Comparison of ENCODE assay signal across 8 cellular contexts in genomic region chr9:21994526-21994995, GRCh38. TPM values are rescaled to one million over a fixed set of nuclear protein-coding genes. Genes with fewer than 3 reads are reported as not detected.
A peak's percentile ranks its signal among the peaks of the same experiment; 100 is the strongest.
DNase-seq lines count a peak whose midpoint lies in the region; ATAC-seq, FAIRE-seq and TF ChIP-seq lines count a peak whose summit lies in the region.

Gene CDKN2B-AS1 (plus strand): TSS chr9:21994791.

- peak; percentile 69 to 81 for DNase-seq in SHP77 (lab: John Stamatoyannopoulos, UW)
- no peak for DNase-seq in SHP77 treated with DMSO at 0.1 percent for 48 hours (lab: John Stamatoyannopoulos, UW)
- peak; percentile 68 for DNase-seq in HEK293T (ENCODE audit: extremely low spot score)
- peak; percentile 57 for DNase-seq in LoVo (ENCODE audit: low spot score)
- peak; percentile 79 for DNase-seq in SKM-1 treated with dmso at 0.1 percent for 144 hours (lab: John Stamatoyannopoulos, UW; ENCODE audit: unreplicated experiment)
- DNase-seq in coronary artery (ENCODE audit: low spot score): no peak
- no peak for DNase-seq in HepG2 (ENCODE audit: low spot score)
- DNase-seq in stimulated activated naive CD8-positive, alpha-beta T cell treated with anti-CD3 and anti-CD28 coated beads, Interleukin-15, amount 100 ng/mL, for 72 hours: peak; percentile 43 to 45

- H3K4me3 ChIP-seq in coronary artery: peak within 1 kb of the TSS; percentile 88
- peak within 1 kb of the TSS; percentile 60 to 82 (median 77) for H3K4me3 ChIP-seq in HepG2 (replicated peaks in 1 of 3; ENCODE audit: insufficient read depth in 1 of 3, low read depth in 2 of 3, low read length in 3 of 3)

- WGBS in HepG2 (ENCODE audit: low lambda C conversion rate): under 1% methylated on average over 14 of the region's 44 CpGs

- H3K4me1 Mint-ChIP-seq in stimulated activated naive CD8-positive, alpha-beta T cell treated with anti-CD3 and anti-CD28 coated beads, Interleukin-15, amount 100 ng/mL, for 72 hours: peaks cover 32% of the 10 kb centered on the region

- H3K4me3 Mint-ChIP-seq in stimulated activated naive CD8-positive, alpha-beta T cell treated with anti-CD3 and anti-CD28 coated beads, Interleukin-15, amount 100 ng/mL, for 72 hours: peak within 1 kb of the TSS; percentile 93 to 94

- H3K27me3 ChIP-seq in HepG2 (ENCODE audit: control insufficient read depth in 1 of 2, insufficient read depth in 2 of 2, low read length in 2 of 2): peaks cover 0 to 17% of the 10 kb centered on the region in 2 experiments; a peak in 1 of 5 replicates

- H3K9ac ChIP-seq in HepG2 (ENCODE audit: insufficient read depth, low read depth, low read length): no peak within 1 kb of the TSS

- peak within 1 kb of the TSS; percentile 96 for H3K4me2 ChIP-seq in HepG2 (ENCODE audit: low read depth, low read length)

- H4K20me1 ChIP-seq in HepG2 (ENCODE audit: insufficient read depth, low read length): no peaks in the 10 kb centered on the region

- no peak within 1 kb of the TSS for H2AFZ ChIP-seq in HepG2 (ENCODE audit: low read length)

- POLR2A ChIA-PET in HEK293T (lab: Yijun Ruan, JAX): interaction anchor here (1.0 to 3.7 kb wide), 5 partner anchors 14 to 244 kb away, joined by 3 to 24 read pairs (median 4); partner anchors contain the start of gene CDKN2B
- POLR2A ChIA-PET in HepG2 (lab: Yijun Ruan, JAX): interaction anchor here (1.4 kb wide), 1 partner anchor 14 kb away, joined by 4 read pairs; the partner anchor contains the start of gene CDKN2B

- in situ Hi-C loops in HepG2 (cut with HindIII; ENCODE audit: extremely low pct_ligation_motif_present, low pct_unique_long_range_greater_than_20kb): loop anchor here (10.0 kb wide), 1 partner anchor 240 kb away; no protein-coding TSS in a partner anchor

- H3K36me3 ChIP-seq in HepG2 (replicated peaks in 1 of 2; ENCODE audit: control insufficient read depth in 1 of 2, insufficient read depth in 2 of 2, low read length in 2 of 2): no peaks in the 10 kb centered on the region

- H3K27me3 Mint-ChIP-seq in stimulated activated naive CD8-positive, alpha-beta T cell treated with anti-CD3 and anti-CD28 coated beads, Interleukin-15, amount 100 ng/mL, for 72 hours: peaks cover 78% of the 10 kb centered on the region

- no peak for TF ChIP-seq RAD21 in HepG2 (CRISPR knock-in tag; IDR thresholded peaks at IDR 0.05)

- intact Hi-C loops in HepG2 (cut with micrococcal nuclease; ENCODE audit: unreplicated experiment): no loop called here

- no peak for FAIRE-seq in HepG2 (lab: Jason Lieb, UNC)

- peak; percentile 80 for ATAC-seq in HepG2
- peak; percentile 66 for ATAC-seq in stimulated activated naive CD8-positive, alpha-beta T cell treated with anti-CD3 and anti-CD28 coated beads, Interleukin-15, amount 100 ng/mL, for 72 hours

- H3K4me1 ChIP-seq in HepG2 (ENCODE audit: insufficient read depth, low read length): peaks cover 9% of the 10 kb centered on the region

- TF ChIP-seq EP300 in HepG2 (IDR thresholded peaks at IDR 0.05; ENCODE audit: low read depth in 2 of 2, low read length in 2 of 2) (no peak), HepG2 (CRISPR knock-in tag; IDR thresholded peaks at IDR 0.05; ENCODE audit: borderline replicate concordance) (no peak)

- TF ChIP-seq CTCF in coronary artery (IDR thresholded peaks at IDR 0.05) (no peak), HepG2 (CRISPR knock-in tag; IDR thresholded peaks at IDR 0.05) (peak; percentile 26)

- BruUV-seq in HepG2 (replicated peaks; lab: Mats Ljungman, UMichigan): no TSS peak

- CTCF ChIA-PET in HEK293T (lab: Yijun Ruan, JAX): interaction anchor here (2.6 kb wide), 1 partner anchor 14 kb away, joined by 9 read pairs; no protein-coding TSS in a partner anchor
- CTCF ChIA-PET in HepG2 (lab: Yijun Ruan, JAX; ENCODE audit: low intra/inter-chr PET ratio, low total read pairs): interaction anchor here (1.8 kb wide), 1 partner anchor 181 kb away, joined by 7 read pairs; no protein-coding TSS in a partner anchor

- peak within 1 kb of the TSS; percentile 94 to 97 for H3K27ac Mint-ChIP-seq in stimulated activated naive CD8-positive, alpha-beta T cell treated with anti-CD3 and anti-CD28 coated beads, Interleukin-15, amount 100 ng/mL, for 72 hours

- no peaks in the 10 kb centered on the region for H3K79me2 ChIP-seq in HepG2 (ENCODE audit: insufficient read depth, low read length)

- H3K9me3 Mint-ChIP-seq in stimulated activated naive CD8-positive, alpha-beta T cell treated with anti-CD3 and anti-CD28 coated beads, Interleukin-15, amount 100 ng/mL, for 72 hours: peaks cover 0 to 4% of the 10 kb centered on the region in 2 donors

- TF ChIP-seq POLR2A in HepG2 (IDR thresholded peaks at IDR 0.05; ENCODE audit: insufficient read depth in 1 of 2, low read depth in 2 of 2, low read length in 2 of 2): no peak

- H3K9me3 ChIP-seq in HepG2 (ENCODE audit: low read length): no peaks in the 10 kb centered on the region

- H3K27ac ChIP-seq in coronary artery (peak within 1 kb of the TSS; percentile 74 to 83), HepG2 (ENCODE audit: extremely low read length, insufficient read depth, low read length) (no peak within 1 kb of the TSS)

TF ChIP-seq in HEK293T, 16 proteins besides CTCF, POLR2A, EP300 and RAD21:
- peak; percentile 61 for TF ChIP-seq CTBP1 (IDR thresholded peaks at IDR 0.05; ENCODE audit: borderline replicate concordance)
- peak; percentile 75 for TF ChIP-seq L3MBTL2 (conservative IDR thresholded peaks at IDR 0.05)
- no peak for TF ChIP-seq ZNF384 (IDR thresholded peaks at IDR 0.05)
- no peak for TF ChIP-seq LEF1 (IDR thresholded peaks at IDR 0.05; ENCODE audit: borderline replicate concordance)
- peak; percentile 71 for TF ChIP-seq PKNOX1 (IDR thresholded peaks at IDR 0.05)
- TF ChIP-seq ARNT (IDR thresholded peaks at IDR 0.05): no peak

TF ChIP-seq in HepG2, 621 proteins besides CTCF, POLR2A, EP300 and RAD21 (continues in another document):
- no peak for TF ChIP-seq FOXP4 (CRISPR knock-in tag; IDR thresholded peaks at IDR 0.05)
- peak; percentile 14 for TF ChIP-seq HNRNPLL (IDR thresholded peaks at IDR 0.05; ENCODE audit: low read depth, low read length, poor library complexity, severe bottlenecking)
- no peak for TF ChIP-seq RXRA (CRISPR knock-in tag; IDR thresholded peaks at IDR 0.05)
- 0 out of 2 replicates have a peak, but pooled peaks have one; percentile 22 for TF ChIP-seq KDM2A (CRISPR knock-in tag; IDR thresholded peaks at IDR 0.05; ENCODE audit: borderline replicate concordance, low read depth)
- no peak for TF ChIP-seq ZNF280B (CRISPR knock-in tag; IDR thresholded peaks at IDR 0.05; ENCODE audit: borderline replicate concordance)

RNA-seq across cellular contexts. Expression of gene CDKN2B-AS1, which starts in this region (rescaled TPM):
- 0.64 and 0.77 TPM in 2 replicates for total RNA-seq in HepG2 (2016; rRNA removed; fragmentation: Illumina TruSeq; extraction: Trizol)
- total RNA-seq in HepG2 (2016; cell fraction: cytosol; rRNA removed; fragmentation: Illumina TruSeq; extraction: Trizol; ENCODE audit: low read depth): 0.35 TPM in 1 of 2 replicates, not detected in the other
- 0.31 and 0.78 TPM in 2 replicates for total RNA-seq in HepG2 (2016; cell fraction: insoluble cytoplasmic fraction; rRNA removed; fragmentation: Illumina TruSeq; extraction: Trizol)
- total RNA-seq in HepG2 (2016; cell fraction: membrane; rRNA removed; fragmentation: Illumina TruSeq; extraction: Trizol): 0.31 and 0.76 TPM in 2 replicates
- total RNA-seq in HepG2 (2016; cell fraction: nucleus; rRNA removed; fragmentation: Illumina TruSeq; extraction: Trizol): 1.1 TPM in 1 of 2 replicates, not detected in the other
- polyA plus RNA-seq in HepG2 (2011; rRNA removed): 1.8 and 2.3 TPM in 2 replicates
- 0.78 and 1.1 TPM in 2 replicates for polyA plus RNA-seq in HepG2 (2011; cell fraction: cytosol; rRNA removed)
- 1.3 and 1.6 TPM in 2 replicates for polyA plus RNA-seq in HepG2 (2011; cell fraction: nucleus; rRNA removed)
- polyA plus RNA-seq in HepG2 (2012): 0.27 TPM in 1 of 2 replicates, not detected in the other
- polyA plus RNA-seq in HepG2 (2016; cell fraction: cytosol; fragmentation: Illumina TruSeq; extraction: Trizol; ENCODE audit: low read depth): 0.35 and 0.36 TPM in 2 replicates
- 0.41 and 0.54 TPM in 2 replicates for polyA plus RNA-seq in HepG2 (2016; cell fraction: insoluble cytoplasmic fraction; fragmentation: Illumina TruSeq; extraction: Trizol; ENCODE audit: low read depth)
- polyA plus RNA-seq in HepG2 (2016; cell fraction: membrane; fragmentation: Illumina TruSeq; extraction: Trizol; ENCODE audit: low read depth): 0.39 and 0.51 TPM in 2 replicates
- polyA plus RNA-seq in HepG2 (2016; cell fraction: nucleus; fragmentation: Illumina TruSeq; extraction: Trizol; ENCODE audit: insufficient read depth, low read depth): 0.47 and 1.1 TPM in 2 replicates
- 12.7 TPM in 1 of 2 replicates, not detected in the other for polyA minus RNA-seq in HepG2 (2011; rRNA and poly(A)+ RNA removed; ENCODE audit: low replicate concordance)
- not detected in 2 replicates for polyA minus RNA-seq in HepG2 (2011; cell fraction: cytosol; rRNA and poly(A)+ RNA removed)
- 2.1 and 2.7 TPM in 2 replicates for polyA minus RNA-seq in HepG2 (2011; cell fraction: nucleus; rRNA and poly(A)+ RNA removed)

Comparison
In these comparisons a context has a peak if more than half of its experiments do, and no peak if none do; other contexts are left out.
1. DNase-seq: peak in SHP77 (2 of 2), HEK293T (single experiment), LoVo (single experiment), SKM-1 treated with dmso at 0.1 percent for 144 hours (single experiment) and stimulated activated naive CD8-positive, alpha-beta T cell treated with anti-CD3 and anti-CD28 coated beads, Interleukin-15, amount 100 ng/mL, for 72 hours (2 of 2); none in SHP77 treated with DMSO at 0.1 percent for 48 hours (single experiment), coronary artery (single experiment) and HepG2 (single experiment).